ENCODE assay signal across 25 cellular contexts in genomic region chr14:89188492-89188891, GRCh38.
DNase-seq lines count a peak whose midpoint lies in the region; ATAC-seq and TF ChIP-seq lines count a peak whose summit lies in the region.
"Had no signal": no experiment of that assay in that cellular context is flagged by ENCODE, and none has a peak within 500 bp of the region (broad histone marks: within the 10 kb centered on the region; RNA-seq: fewer than 3 reads in every experiment).

No MANE protein-coding gene starts in this region.

- no peak overlapping the region for H3K4me3 Mint-ChIP-seq in stimulated activated naive B cell treated with anti-CD40 and anti-IgM and Interleukin-4, amounts not matched to agents 10 μg/mL and 1 μg/mL and 100 μg/mL, for 72 hours
- H3K4me3 Mint-ChIP-seq: CD14-positive monocyte; CD8-positive, alpha-beta memory T cell had no signal

- H3K4me1 ChIP-seq in BLaER1 (peaks cover 51% of the 10 kb centered on the region), adrenal gland (replicated peaks in 1 of 2) (peaks cover 18 to 32% of the 10 kb centered on the region in 2 donors), right lobe of liver (peaks cover 0 to 22% (median 0%) of the 10 kb centered on the region in 4 donors)

- peaks cover 43 to 60% of the 10 kb centered on the region in 2 donors for H3K36me3 Mint-ChIP-seq in stimulated activated naive B cell treated with anti-CD40 and anti-IgM and Interleukin-4, amounts not matched to agents 10 μg/mL and 1 μg/mL and 100 μg/mL, for 72 hours

- H3K9me3 Mint-ChIP-seq in stimulated activated naive B cell treated with anti-CD40 and anti-IgM and Interleukin-4, amounts not matched to agents 10 μg/mL and 1 μg/mL and 100 μg/mL, for 72 hours, result no peaks in the 10 kb centered on the region
- H3K9me3 Mint-ChIP-seq: CD14-positive monocyte; CD8-positive, alpha-beta memory T cell had no signal

- intact Hi-C loops in adrenal gland (cut with DNase I), result loop anchor here in 1 of 2 donors (10.0 kb wide), 2 partner anchors 46 to 226 kb away; partner anchors contain the start of gene FOXN3
- intact Hi-C loops in right lobe of liver (cut with DNase I), result no loop called here

- H3K4me2 ChIP-seq in BLaER1, result peak overlapping the region; percentile 88

- TF ChIP-seq POLR2A in adrenal gland (IDR thresholded peaks at IDR 0.05) (no peak), right lobe of liver (IDR thresholded peaks at IDR 0.05) (no peak)

- TF ChIP-seq CTCF in adrenal gland (IDR thresholded peaks at IDR 0.05) (no peak), right lobe of liver (IDR thresholded peaks at IDR 0.05) (no peak)

- peaks cover 6% of the 10 kb centered on the region; the same call in 1 of the 2 replicates for H3K9me3 ChIP-seq in BLaER1
- H3K9me3 ChIP-seq in adrenal gland (replicated peaks in 1 of 3), result no peaks in the 10 kb centered on the region
- H3K9me3 ChIP-seq in right lobe of liver, result no peaks in the 10 kb centered on the region
- H3K9me3 ChIP-seq: SJSA1 had no signal

- H3K27ac ChIP-seq in BLaER1 (no peak overlapping the region), adrenal gland (peak overlapping the region in 3 of 5 donors; percentile 82 to 86 (median 83)), right lobe of liver (peak overlapping the region in 1 of 3 donors; percentile 41)
- H3K27ac ChIP-seq: HL-60, SJSA1 had no signal

- H3K36me3 ChIP-seq in BLaER1, result peaks cover 39% of the 10 kb centered on the region
- H3K36me3 ChIP-seq in adrenal gland (replicated peaks in 1 of 2), result no peaks in the 10 kb centered on the region
- peaks cover 0 to 8% (median 0%) of the 10 kb centered on the region in 4 donors for H3K36me3 ChIP-seq in right lobe of liver

- H3K27ac Mint-ChIP-seq in stimulated activated naive B cell treated with anti-CD40 and anti-IgM and Interleukin-4, amounts not matched to agents 10 μg/mL and 1 μg/mL and 100 μg/mL, for 72 hours, result peak overlapping the region; percentile 5

- DNase-seq in adrenal gland, result no peak
- no peak for DNase-seq in right lobe of liver
- DNase-seq in stimulated activated naive B cell treated with anti-CD40 and anti-IgM and Interleukin-4, amounts not matched to agents 10 μg/mL and 1 μg/mL and 100 μg/mL, for 72 hours, result no peak
- DNase-seq in COLO829 (ENCODE audit: low spot score), result no peak
- no peak for DNase-seq in activated CD4-positive, alpha-beta T cell treated with anti-CD3 and anti-CD28 coated beads for 1 hour
- DNase-seq: Calu3; CD8-positive, alpha-beta memory T cell; DMS79 treated with DMSO at 0.1 percent for 48 hours; GF-D8; Karpas-422; NCI-H1092; NCI-H1417 treated with DMSO at 0.1 percent for 48 hours; NCI-H1694 treated with DMSO at 0.1 percent for 48 hours; NCI-H2081; NCI-H2171; NCI-H226; NCI-H510A; NCI-H69; Right ventricle myocardium superior; RPMI8226 had no signal

- WGBS in adrenal gland, 4 donors, result 58 to 85% (median 79%) methylated on average over 2 to 3 of the region's 3 CpGs
- 71% methylated on average over 3 of the region's 3 CpGs for WGBS in right lobe of liver (ENCODE audit: insufficient coverage, low coverage, low lambda C conversion rate, missing lambda C conversion rate)

- H3K4me1 Mint-ChIP-seq in stimulated activated naive B cell treated with anti-CD40 and anti-IgM and Interleukin-4, amounts not matched to agents 10 μg/mL and 1 μg/mL and 100 μg/mL, for 72 hours, result peaks cover 24 to 33% of the 10 kb centered on the region in 2 donors

- H3K27me3 Mint-ChIP-seq in stimulated activated naive B cell treated with anti-CD40 and anti-IgM and Interleukin-4, amounts not matched to agents 10 μg/mL and 1 μg/mL and 100 μg/mL, for 72 hours, result no peaks in the 10 kb centered on the region
- H3K27me3 Mint-ChIP-seq: CD8-positive, alpha-beta memory T cell had no signal

- no peak overlapping the region for H3K9ac ChIP-seq in BLaER1

- ATAC-seq in right lobe of liver (peak in 3 of 4 donors; percentile 22 to 69 (median 23)), GM19324 (IDR thresholded peaks at IDR 0.05; ENCODE audit: low FRiP score, unreplicated experiment) (no peak)
- ATAC-seq in stimulated activated naive B cell treated with anti-CD40 and anti-IgM and Interleukin-4, amounts not matched to agents 10 μg/mL and 1 μg/mL and 100 μg/mL, for 72 hours (replicated peaks), result no peak

- no peaks in the 10 kb centered on the region for H3K27me3 ChIP-seq in BLaER1
- no peaks in the 10 kb centered on the region for H3K27me3 ChIP-seq in adrenal gland
- no peaks in the 10 kb centered on the region for H3K27me3 ChIP-seq in right lobe of liver
- H3K27me3 ChIP-seq: SJSA1 had no signal

- 0 out of 2 replicates have a peak, but pooled peaks cover 14% of the 10 kb centered on the region for H4K20me1 ChIP-seq in BLaER1

- H3K4me3 ChIP-seq in BLaER1, result no peak overlapping the region
- H3K4me3 ChIP-seq in adrenal gland, result no peak overlapping the region
- H3K4me3 ChIP-seq in right lobe of liver, result no peak overlapping the region
- H3K4me3 ChIP-seq: SJSA1 had no signal

Comparison
In these comparisons a context has a peak if more than half of its experiments do, and no peak if none do; other contexts are left out.
1. ATAC-seq: peak in right lobe of liver (3 of 4); none in stimulated activated naive B cell treated with anti-CD40 and anti-IgM and Interleukin-4, amounts not matched to agents 10 μg/mL and 1 μg/mL and 100 μg/mL, for 72 hours (0 of 2) and GM19324 (single experiment).